Comparison of ENCODE assay signal across 7 cellular contexts in the genomic region with DNA sequence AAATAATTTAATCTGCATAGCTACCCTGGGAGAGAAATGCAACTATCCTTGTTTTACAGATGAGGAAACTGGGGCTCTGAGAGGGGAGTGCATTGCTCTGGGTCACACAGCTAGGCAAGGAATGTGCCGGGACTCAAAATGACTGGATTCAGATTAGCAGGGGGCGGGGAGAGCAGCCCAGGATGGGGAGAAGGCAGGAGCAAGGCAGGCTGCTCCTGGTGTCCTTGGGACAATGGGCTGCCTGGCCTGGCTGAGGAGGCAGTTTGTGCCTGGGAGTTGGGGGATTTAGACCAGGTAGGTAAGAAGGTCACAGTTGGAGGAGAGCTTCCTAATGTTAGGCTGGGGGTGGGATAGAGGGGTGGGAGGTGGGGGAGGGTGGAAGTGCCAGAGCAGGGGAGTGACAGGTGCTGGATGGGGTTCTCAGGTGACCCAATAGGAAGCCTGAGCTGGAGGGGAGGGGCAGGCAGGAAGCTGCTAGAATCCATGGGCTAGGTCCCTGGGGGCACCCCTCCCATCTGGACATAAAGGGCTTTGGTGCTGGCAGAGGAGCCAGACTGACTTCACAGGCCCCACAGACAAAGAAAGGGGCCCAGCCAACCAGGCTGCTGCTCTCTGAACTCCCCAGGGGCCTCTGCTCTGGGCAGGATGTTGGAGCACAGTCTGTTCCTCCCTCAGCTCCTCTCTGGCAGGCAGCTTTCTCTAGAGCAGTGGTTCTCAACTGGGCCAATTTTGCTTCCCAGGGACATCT. TPM values are rescaled to one million over a fixed set of nuclear protein-coding genes. Genes with fewer than 3 reads are reported as not detected.
DNase-seq lines count a peak whose midpoint lies in the region; ATAC-seq and TF ChIP-seq lines count a peak whose summit lies in the region.

No MANE protein-coding gene starts in this region.

- no peak for TF ChIP-seq CTCF in right atrium auricular region (IDR thresholded peaks at IDR 0.05)
- TF ChIP-seq CTCF in HFFc6 (IDR thresholded peaks at IDR 0.05) = no peak

- H3K27me3 Mint-ChIP-seq in T-helper 17 cell (no peaks in the 10 kb centered on the region), HFFc6 (ENCODE audit: insufficient read depth) (no peaks in the 10 kb centered on the region; the same call in 1 of the 2 replicates)

- H3K9me3 Mint-ChIP-seq in HFFc6 = no peaks in the 10 kb centered on the region

- no peak overlapping the region for H3K4me3 ChIP-seq in right atrium auricular region

- peak overlapping the region; percentile 45 for H3K27ac Mint-ChIP-seq in T-helper 17 cell
- no peak overlapping the region for H3K27ac Mint-ChIP-seq in HFFc6

- peaks cover 10% of the 10 kb centered on the region for H3K36me3 Mint-ChIP-seq in T-helper 17 cell (ENCODE audit: low read depth)
- 0 out of 2 replicates have a peak, but pooled peaks cover 4% of the 10 kb centered on the region for H3K36me3 Mint-ChIP-seq in HFFc6 (ENCODE audit: low read depth)

- ATAC-seq in T-helper 17 cell = no peak
- ATAC-seq in HG02610 (IDR thresholded peaks at IDR 0.05; ENCODE audit: unreplicated experiment) = no peak

- DNase-seq in T-helper 17 cell = no peak
- peak; percentile 75 for DNase-seq in right atrium auricular region (ENCODE audit: low spot score)
- DNase-seq in substantia nigra (lab: John Stamatoyannopoulos, UW) = peak in 46 of 49 donors; percentile 23 to 86 (median 68)
- DNase-seq in HFFc6 = no peak
- DNase-seq in OCI-M1 (lab: John Stamatoyannopoulos, UW) = no peak

- H3K4me1 Mint-ChIP-seq in T-helper 17 cell (peaks cover 10% of the 10 kb centered on the region), HFFc6 (ENCODE audit: low read depth) (peaks cover 6% of the 10 kb centered on the region; the same call in 1 of the 2 replicates)

- H3K4me1 ChIP-seq in right atrium auricular region = peaks cover 0 to 47% of the 10 kb centered on the region in 2 donors

- H3K9me3 ChIP-seq in KOPT-K1 (ENCODE audit: insufficient read depth, low read length, poor library complexity, severe bottlenecking) (no peaks in the 10 kb centered on the region), T-helper 17 cell (ENCODE audit: control insufficient read depth, low read length, poor library complexity, severe bottlenecking) (no peaks in the 10 kb centered on the region), right atrium auricular region (no peaks in the 10 kb centered on the region)

- H3K4me3 Mint-ChIP-seq in T-helper 17 cell (no peak overlapping the region), HFFc6 (no peak overlapping the region)

- H3K27ac ChIP-seq in KOPT-K1 (ENCODE audit: low read depth, low read length, poor library complexity, severe bottlenecking) (peak overlapping the region; percentile 54), right atrium auricular region (peak overlapping the region; percentile 61 to 72), substantia nigra (ENCODE audit: low read depth, low read length, poor library complexity, severe bottlenecking) (peak overlapping the region; percentile 94)

- no peaks in the 10 kb centered on the region for H3K27me3 ChIP-seq in right atrium auricular region

- peaks cover under 1% of the 10 kb centered on the region; the same call in 1 of the 2 replicates for H3K36me3 ChIP-seq in KOPT-K1 (ENCODE audit: insufficient read depth, low read length)
- H3K36me3 ChIP-seq in right atrium auricular region = peaks cover 5% of the 10 kb centered on the region

RNA-seq across cellular contexts. Expression of gene TRIM62, which starts 29.0 kb away (rescaled TPM):
- total RNA-seq in T-helper 17 cell (10 to 100 TPM; 29.4 to 32.7 TPM), right atrium auricular region (1 to 10 TPM; 2.4 to 6.8 TPM)
- 1 to 10 TPM; 6.2 to 7.9 (median 7.1) TPM for total RNA-seq in HFFc6 (2021; fragmentation: NEBNext Ultra II Directional; extraction: Animal tissue kit (Norgen Biotek cat#: 25700))

Comparison
In these comparisons a context has a peak if more than half of its experiments do, and no peak if none do; other contexts are left out.
1. DNase-seq: peak in right atrium auricular region (single experiment) and substantia nigra (46 of 49); none in T-helper 17 cell (0 of 3), HFFc6 (single experiment) and OCI-M1 (single experiment).
2. Peak in every context shown above with its lines, with median percentiles within 50 percentile points of each other: H3K27ac ChIP-seq.